In the genomic region with DNA sequence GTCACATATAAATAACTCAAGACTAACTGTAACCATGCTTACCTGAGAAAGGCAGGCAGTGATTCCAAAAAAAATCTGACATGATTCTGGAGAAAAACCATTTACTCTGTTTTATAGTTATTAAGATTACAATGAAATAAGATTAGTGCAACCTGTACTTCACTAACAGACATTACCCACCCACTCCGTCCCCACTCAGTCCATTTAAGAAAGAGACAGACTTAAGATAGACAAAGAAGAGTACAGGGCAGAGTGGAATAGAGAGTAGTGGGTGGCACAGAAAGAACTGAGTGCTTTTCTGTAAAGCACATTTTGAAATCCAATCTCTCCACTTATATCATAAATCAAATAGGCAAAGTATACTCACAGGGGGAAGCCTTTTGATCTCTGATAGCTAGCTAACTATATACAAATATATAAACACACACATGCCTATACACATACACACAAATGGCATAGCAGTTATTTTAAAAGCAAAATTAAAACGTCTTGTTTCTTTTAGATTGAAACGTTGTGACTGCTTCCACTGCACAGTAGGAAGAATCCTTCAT, we compare ENCODE assay signal across 21 cellular contexts.
"Had no signal": no experiment of that assay in that cellular context is flagged by ENCODE, and none has a peak within 500 bp of the region (broad histone marks: within the 10 kb centered on the region; RNA-seq: fewer than 3 reads in every experiment).

No MANE protein-coding gene starts in this region.

- H3K9me3 ChIP-seq: gastrocnemius medialis, left lung, prostate gland, right atrium auricular region, thyroid gland, vagina had no signal

- H3K4me1 Mint-ChIP-seq: nephron; stimulated activated naive CD8-positive, alpha-beta T cell treated with anti-CD3 and anti-CD28 coated beads, Interleukin-15, amount 100 ng/mL, for 72 hours had no signal

- H3K27ac ChIP-seq: gastrocnemius medialis, left lung, prostate gland, right atrium auricular region, thyroid gland, vagina had no signal

- H3K9me3 Mint-ChIP-seq: naive thymus-derived CD4-positive, alpha-beta T cell; nephron; stimulated activated naive CD8-positive, alpha-beta T cell treated with anti-CD3 and anti-CD28 coated beads, Interleukin-15, amount 100 ng/mL, for 72 hours had no signal

- H3K27me3 Mint-ChIP-seq: naive thymus-derived CD4-positive, alpha-beta T cell; stimulated activated naive CD8-positive, alpha-beta T cell treated with anti-CD3 and anti-CD28 coated beads, Interleukin-15, amount 100 ng/mL, for 72 hours had no signal

- DNase-seq: dorsolateral prefrontal cortex; effector CD4-positive, alpha-beta T cell; gastrocnemius medialis; left lung; mesendoderm; midbrain; naive thymus-derived CD4-positive, alpha-beta T cell; stimulated activated CD4-positive, alpha-beta T cell treated with anti-CD3 and anti-CD28 coated beads, Interleukin-12 subunit alpha, Interleukin-12 subunit beta, amount 100 ng/mL, for 4 hours; stimulated activated CD4-positive, alpha-beta T cell treated with anti-CD3 and anti-CD28 coated beads, Interleukin-1b, Interleukin-23, amount 100 ng/mL, for 48 hours; stimulated activated CD4-positive, alpha-beta T cell treated with anti-CD3 and anti-CD28 coated beads, Interleukin-4, amount 100 ng/mL, for 1 hour; stimulated activated CD8-positive, alpha-beta memory T cell treated with anti-CD3 and anti-CD28 coated beads, Interleukin-4, amount 100 ng/mL, for 48 hours; stimulated activated naive CD4-positive, alpha-beta T cell; stimulated activated naive CD8-positive, alpha-beta T cell treated with anti-CD3 and anti-CD28 coated beads, Interleukin-15, amount 100 ng/mL, for 72 hours; thyroid gland; trophoblast cell had no signal

- H3K4me3 Mint-ChIP-seq: naive thymus-derived CD4-positive, alpha-beta T cell; nephron; stimulated activated naive CD8-positive, alpha-beta T cell treated with anti-CD3 and anti-CD28 coated beads, Interleukin-15, amount 100 ng/mL, for 72 hours had no signal

- H3K27me3 ChIP-seq: dorsolateral prefrontal cortex, gastrocnemius medialis, left lung, right atrium auricular region, thyroid gland, vagina had no signal

- ATAC-seq: gastrocnemius medialis; left lung; naive thymus-derived CD4-positive, alpha-beta T cell; sciatic nerve; stimulated activated naive CD8-positive, alpha-beta T cell treated with anti-CD3 and anti-CD28 coated beads, Interleukin-15, amount 100 ng/mL, for 72 hours had no signal

- H3K4me3 ChIP-seq: dorsolateral prefrontal cortex, gastrocnemius medialis, left lung, prostate gland, right atrium auricular region, smooth muscle cell, thyroid gland, vagina had no signal

- H3K36me3 ChIP-seq: prostate gland had no signal

- H3K27ac Mint-ChIP-seq: naive thymus-derived CD4-positive, alpha-beta T cell; nephron; stimulated activated naive CD8-positive, alpha-beta T cell treated with anti-CD3 and anti-CD28 coated beads, Interleukin-15, amount 100 ng/mL, for 72 hours had no signal

- H3K4me1 ChIP-seq: gastrocnemius medialis, left lung, prostate gland, right atrium auricular region, thyroid gland, vagina had no signal
